Comparison of ENCODE assay signal across 2 cellular contexts in the genomic region with DNA sequence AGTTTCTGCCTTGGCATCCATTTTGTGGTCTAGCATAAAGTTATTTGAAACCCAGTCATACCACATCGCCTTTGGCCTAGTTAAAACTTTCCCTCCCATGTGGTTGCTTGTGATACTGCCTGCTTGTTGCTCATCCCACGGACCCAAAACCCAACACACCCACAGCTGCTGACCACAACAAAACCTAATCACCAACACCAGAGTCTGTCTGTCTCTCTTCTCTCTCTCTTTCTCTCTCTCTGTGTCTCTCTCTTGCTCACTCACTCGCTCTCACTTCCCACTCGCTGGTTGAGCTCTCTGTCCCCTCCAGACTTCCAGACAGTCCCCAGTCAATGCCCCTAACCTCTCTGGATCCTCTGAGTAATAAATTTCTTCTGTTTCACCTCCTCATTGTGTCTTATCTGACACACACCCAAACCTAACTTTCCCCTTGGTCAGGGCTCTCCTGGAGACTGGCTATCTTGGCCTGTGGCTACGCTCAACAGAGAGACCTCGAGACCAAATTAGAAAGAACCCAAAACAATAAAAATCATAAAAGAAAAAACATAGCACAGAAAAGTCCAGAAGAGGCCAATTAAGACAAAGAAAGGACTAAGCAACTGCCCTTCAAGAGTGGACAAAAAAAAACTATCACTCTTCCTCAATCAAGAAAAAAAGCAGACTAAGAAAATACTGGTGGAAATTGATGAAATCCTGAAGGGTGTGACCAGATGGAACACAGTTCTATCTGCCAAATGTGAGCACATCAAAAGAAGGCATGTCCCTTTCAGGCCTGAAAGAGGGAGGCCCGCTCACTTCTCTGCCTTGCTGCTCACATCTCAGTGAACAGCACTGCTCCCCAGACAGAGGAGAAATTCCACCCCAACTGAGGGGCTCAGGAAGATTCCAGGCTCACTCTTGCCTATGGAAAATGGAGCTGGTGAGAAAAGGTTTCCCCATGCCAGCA.
TF ChIP-seq lines count a peak whose summit lies in the region.

No MANE protein-coding gene starts in this region.

TF ChIP-seq in IMR-90, 13 proteins besides CTCF, POLR2A, EP300 and RAD21:
- TF ChIP-seq MXI1 (IDR thresholded peaks at IDR 0.05; ENCODE audit: borderline replicate concordance, low read depth, low read length) = no peak
- no peak for TF ChIP-seq MAFK (IDR thresholded peaks at IDR 0.05; ENCODE audit: low read depth, low read length)
- TF ChIP-seq SMC3 (IDR thresholded peaks at IDR 0.05; ENCODE audit: low read depth, low read length) = no peak
- no peak for TF ChIP-seq CHD1 (IDR thresholded peaks at IDR 0.05; ENCODE audit: low read depth, low read length)
- TF ChIP-seq CEBPB (IDR thresholded peaks at IDR 0.05; ENCODE audit: low read depth, low read length) = no peak
- TF ChIP-seq, protein P1, sequence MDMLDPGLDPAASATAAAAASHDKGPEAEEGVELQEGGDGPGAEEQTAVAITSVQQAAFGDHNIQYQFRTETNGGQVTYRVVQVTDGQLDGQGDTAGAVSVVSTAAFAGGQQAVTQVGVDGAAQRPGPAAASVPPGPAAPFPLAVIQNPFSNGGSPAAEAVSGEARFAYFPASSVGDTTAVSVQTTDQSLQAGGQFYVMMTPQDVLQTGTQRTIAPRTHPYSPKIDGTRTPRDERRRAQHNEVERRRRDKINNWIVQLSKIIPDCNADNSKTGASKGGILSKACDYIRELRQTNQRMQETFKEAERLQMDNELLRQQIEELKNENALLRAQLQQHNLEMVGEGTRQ (IDR thresholded peaks at IDR 0.05; ENCODE audit: low read depth, low read length) = no peak
- TF ChIP-seq FOS (IDR thresholded peaks at IDR 0.05; ENCODE audit: low read depth, low read length) = no peak

TF ChIP-seq in GM12878, 131 proteins besides CTCF, POLR2A, EP300 and RAD21 (continues in another document):
- TF ChIP-seq SPI1 (IDR thresholded peaks at IDR 0.05; ENCODE audit: borderline replicate concordance, insufficient read depth, low read depth, low read length) = no peak
- TF ChIP-seq NR2C1 (IDR thresholded peaks at IDR 0.05) = no peak
- no peak for TF ChIP-seq GABPA (IDR thresholded peaks at IDR 0.05; ENCODE audit: low read depth)
- TF ChIP-seq PML (IDR thresholded peaks at IDR 0.05; ENCODE audit: low read length) = no peak
- no peak for TF ChIP-seq NRF1 (conservative IDR thresholded peaks at IDR 0.05; ENCODE audit: low read depth, low read length)
- peak; percentile 74; the same call in 1 of the 2 replicates for TF ChIP-seq PAX5 (IDR thresholded peaks at IDR 0.05; ENCODE audit: borderline replicate concordance, low read depth, low read length)
- no peak for TF ChIP-seq LARP7 (IDR thresholded peaks at IDR 0.05)
- TF ChIP-seq POU2F2 (IDR thresholded peaks at IDR 0.05; ENCODE audit: borderline replicate concordance, low read depth, low read length) = no peak
- peak; percentile 78; the same call in 1 of the 2 replicates for TF ChIP-seq MTA3 (IDR thresholded peaks at IDR 0.05; ENCODE audit: borderline replicate concordance, low read length)
- TF ChIP-seq, protein P2, sequence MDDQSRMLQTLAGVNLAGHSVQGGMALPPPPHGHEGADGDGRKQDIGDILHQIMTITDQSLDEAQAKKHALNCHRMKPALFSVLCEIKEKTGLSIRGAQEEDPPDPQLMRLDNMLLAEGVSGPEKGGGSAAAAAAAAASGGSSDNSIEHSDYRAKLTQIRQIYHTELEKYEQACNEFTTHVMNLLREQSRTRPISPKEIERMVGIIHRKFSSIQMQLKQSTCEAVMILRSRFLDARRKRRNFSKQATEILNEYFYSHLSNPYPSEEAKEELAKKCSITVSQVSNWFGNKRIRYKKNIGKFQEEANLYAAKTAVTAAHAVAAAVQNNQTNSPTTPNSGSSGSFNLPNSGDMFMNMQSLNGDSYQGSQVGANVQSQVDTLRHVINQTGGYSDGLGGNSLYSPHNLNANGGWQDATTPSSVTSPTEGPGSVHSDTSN (IDR thresholded peaks at IDR 0.05; ENCODE audit: insufficient replicate concordance, low read depth, low read length) = no peak
- TF ChIP-seq, protein P3, sequence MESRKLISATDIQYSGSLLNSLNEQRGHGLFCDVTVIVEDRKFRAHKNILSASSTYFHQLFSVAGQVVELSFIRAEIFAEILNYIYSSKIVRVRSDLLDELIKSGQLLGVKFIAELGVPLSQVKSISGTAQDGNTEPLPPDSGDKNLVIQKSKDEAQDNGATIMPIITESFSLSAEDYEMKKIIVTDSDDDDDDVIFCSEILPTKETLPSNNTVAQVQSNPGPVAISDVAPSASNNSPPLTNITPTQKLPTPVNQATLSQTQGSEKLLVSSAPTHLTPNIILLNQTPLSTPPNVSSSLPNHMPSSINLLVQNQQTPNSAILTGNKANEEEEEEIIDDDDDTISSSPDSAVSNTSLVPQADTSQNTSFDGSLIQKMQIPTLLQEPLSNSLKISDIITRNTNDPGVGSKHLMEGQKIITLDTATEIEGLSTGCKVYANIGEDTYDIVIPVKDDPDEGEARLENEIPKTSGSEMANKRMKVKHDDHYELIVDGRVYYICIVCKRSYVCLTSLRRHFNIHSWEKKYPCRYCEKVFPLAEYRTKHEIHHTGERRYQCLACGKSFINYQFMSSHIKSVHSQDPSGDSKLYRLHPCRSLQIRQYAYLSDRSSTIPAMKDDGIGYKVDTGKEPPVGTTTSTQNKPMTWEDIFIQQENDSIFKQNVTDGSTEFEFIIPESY (IDR thresholded peaks at IDR 0.05) = no peak
- peak; percentile 67 for TF ChIP-seq MTA2 (IDR thresholded peaks at IDR 0.05; ENCODE audit: low read depth)
- TF ChIP-seq, protein P4, sequence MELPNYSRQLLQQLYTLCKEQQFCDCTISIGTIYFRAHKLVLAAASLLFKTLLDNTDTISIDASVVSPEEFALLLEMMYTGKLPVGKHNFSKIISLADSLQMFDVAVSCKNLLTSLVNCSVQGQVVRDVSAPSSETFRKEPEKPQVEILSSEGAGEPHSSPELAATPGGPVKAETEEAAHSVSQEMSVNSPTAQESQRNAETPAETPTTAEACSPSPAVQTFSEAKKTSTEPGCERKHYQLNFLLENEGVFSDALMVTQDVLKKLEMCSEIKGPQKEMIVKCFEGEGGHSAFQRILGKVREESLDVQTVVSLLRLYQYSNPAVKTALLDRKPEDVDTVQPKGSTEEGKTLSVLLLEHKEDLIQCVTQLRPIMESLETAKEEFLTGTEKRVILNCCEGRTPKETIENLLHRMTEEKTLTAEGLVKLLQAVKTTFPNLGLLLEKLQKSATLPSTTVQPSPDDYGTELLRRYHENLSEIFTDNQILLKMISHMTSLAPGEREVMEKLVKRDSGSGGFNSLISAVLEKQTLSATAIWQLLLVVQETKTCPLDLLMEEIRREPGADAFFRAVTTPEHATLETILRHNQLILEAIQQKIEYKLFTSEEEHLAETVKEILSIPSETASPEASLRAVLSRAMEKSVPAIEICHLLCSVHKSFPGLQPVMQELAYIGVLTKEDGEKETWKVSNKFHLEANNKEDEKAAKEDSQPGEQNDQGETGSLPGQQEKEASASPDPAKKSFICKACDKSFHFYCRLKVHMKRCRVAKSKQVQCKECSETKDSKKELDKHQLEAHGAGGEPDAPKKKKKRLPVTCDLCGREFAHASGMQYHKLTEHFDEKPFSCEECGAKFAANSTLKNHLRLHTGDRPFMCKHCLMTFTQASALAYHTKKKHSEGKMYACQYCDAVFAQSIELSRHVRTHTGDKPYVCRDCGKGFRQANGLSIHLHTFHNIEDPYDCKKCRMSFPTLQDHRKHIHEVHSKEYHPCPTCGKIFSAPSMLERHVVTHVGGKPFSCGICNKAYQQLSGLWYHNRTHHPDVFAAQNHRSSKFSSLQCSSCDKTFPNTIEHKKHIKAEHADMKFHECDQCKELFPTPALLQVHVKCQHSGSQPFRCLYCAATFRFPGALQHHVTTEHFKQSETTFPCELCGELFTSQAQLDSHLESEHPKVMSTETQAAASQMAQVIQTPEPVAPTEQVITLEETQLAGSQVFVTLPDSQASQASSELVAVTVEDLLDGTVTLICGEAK (IDR thresholded peaks at IDR 0.05; ENCODE audit: borderline replicate concordance) = no peak
- no peak for TF ChIP-seq KLF5 (IDR thresholded peaks at IDR 0.05; ENCODE audit: partially characterized antibody)
- TF ChIP-seq FOXM1 (IDR thresholded peaks at IDR 0.05; ENCODE audit: low read depth, low read length) = peak; percentile 71; the same call in 1 of the 2 replicates
- TF ChIP-seq MXI1 (IDR thresholded peaks at IDR 0.05; ENCODE audit: low read depth, low read length) = no peak
- TF ChIP-seq, protein P5, sequence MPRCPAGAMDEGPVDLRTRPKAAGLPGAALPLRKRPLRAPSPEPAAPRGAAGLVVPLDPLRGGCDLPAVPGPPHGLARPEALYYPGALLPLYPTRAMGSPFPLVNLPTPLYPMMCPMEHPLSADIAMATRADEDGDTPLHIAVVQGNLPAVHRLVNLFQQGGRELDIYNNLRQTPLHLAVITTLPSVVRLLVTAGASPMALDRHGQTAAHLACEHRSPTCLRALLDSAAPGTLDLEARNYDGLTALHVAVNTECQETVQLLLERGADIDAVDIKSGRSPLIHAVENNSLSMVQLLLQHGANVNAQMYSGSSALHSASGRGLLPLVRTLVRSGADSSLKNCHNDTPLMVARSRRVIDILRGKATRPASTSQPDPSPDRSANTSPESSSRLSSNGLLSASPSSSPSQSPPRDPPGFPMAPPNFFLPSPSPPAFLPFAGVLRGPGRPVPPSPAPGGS (IDR thresholded peaks at IDR 0.05; ENCODE audit: borderline replicate concordance, insufficient read depth, low read depth, low read length, poor library complexity, severe bottlenecking) = peak; percentile 24
- TF ChIP-seq, protein P6, sequence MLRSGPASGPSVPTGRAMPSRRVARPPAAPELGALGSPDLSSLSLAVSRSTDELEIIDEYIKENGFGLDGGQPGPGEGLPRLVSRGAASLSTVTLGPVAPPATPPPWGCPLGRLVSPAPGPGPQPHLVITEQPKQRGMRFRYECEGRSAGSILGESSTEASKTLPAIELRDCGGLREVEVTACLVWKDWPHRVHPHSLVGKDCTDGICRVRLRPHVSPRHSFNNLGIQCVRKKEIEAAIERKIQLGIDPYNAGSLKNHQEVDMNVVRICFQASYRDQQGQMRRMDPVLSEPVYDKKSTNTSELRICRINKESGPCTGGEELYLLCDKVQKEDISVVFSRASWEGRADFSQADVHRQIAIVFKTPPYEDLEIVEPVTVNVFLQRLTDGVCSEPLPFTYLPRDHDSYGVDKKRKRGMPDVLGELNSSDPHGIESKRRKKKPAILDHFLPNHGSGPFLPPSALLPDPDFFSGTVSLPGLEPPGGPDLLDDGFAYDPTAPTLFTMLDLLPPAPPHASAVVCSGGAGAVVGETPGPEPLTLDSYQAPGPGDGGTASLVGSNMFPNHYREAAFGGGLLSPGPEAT (IDR thresholded peaks at IDR 0.05; ENCODE audit: low read depth) = no peak
- TF ChIP-seq, protein P7, sequence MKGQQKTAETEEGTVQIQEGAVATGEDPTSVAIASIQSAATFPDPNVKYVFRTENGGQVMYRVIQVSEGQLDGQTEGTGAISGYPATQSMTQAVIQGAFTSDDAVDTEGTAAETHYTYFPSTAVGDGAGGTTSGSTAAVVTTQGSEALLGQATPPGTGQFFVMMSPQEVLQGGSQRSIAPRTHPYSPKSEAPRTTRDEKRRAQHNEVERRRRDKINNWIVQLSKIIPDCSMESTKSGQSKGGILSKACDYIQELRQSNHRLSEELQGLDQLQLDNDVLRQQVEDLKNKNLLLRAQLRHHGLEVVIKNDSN (IDR thresholded peaks at IDR 0.05; ENCODE audit: borderline replicate concordance, extremely low read length, insufficient read depth, low read depth, low read length) = no peak
- TF ChIP-seq, protein P8, sequence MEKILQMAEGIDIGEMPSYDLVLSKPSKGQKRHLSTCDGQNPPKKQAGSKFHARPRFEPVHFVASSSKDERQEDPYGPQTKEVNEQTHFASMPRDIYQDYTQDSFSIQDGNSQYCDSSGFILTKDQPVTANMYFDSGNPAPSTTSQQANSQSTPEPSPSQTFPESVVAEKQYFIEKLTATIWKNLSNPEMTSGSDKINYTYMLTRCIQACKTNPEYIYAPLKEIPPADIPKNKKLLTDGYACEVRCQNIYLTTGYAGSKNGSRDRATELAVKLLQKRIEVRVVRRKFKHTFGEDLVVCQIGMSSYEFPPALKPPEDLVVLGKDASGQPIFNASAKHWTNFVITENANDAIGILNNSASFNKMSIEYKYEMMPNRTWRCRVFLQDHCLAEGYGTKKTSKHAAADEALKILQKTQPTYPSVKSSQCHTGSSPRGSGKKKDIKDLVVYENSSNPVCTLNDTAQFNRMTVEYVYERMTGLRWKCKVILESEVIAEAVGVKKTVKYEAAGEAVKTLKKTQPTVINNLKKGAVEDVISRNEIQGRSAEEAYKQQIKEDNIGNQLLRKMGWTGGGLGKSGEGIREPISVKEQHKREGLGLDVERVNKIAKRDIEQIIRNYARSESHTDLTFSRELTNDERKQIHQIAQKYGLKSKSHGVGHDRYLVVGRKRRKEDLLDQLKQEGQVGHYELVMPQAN (conservative IDR thresholded peaks at IDR 0.05) = no peak
- no peak for TF ChIP-seq SUPT20H (IDR thresholded peaks at IDR 0.05; ENCODE audit: borderline replicate concordance, control insufficient read depth, low read depth, low read length)
- TF ChIP-seq ZBED1 (IDR thresholded peaks at IDR 0.05; ENCODE audit: borderline replicate concordance) = peak; percentile 63; the same call in 1 of the 2 replicates
- no peak for TF ChIP-seq TCF3 (IDR thresholded peaks at IDR 0.05; ENCODE audit: borderline replicate concordance, insufficient read depth, low read depth, low read length)
- TF ChIP-seq NR2F1 (conservative IDR thresholded peaks at IDR 0.05) = peak; percentile 49
- TF ChIP-seq, protein P9, sequence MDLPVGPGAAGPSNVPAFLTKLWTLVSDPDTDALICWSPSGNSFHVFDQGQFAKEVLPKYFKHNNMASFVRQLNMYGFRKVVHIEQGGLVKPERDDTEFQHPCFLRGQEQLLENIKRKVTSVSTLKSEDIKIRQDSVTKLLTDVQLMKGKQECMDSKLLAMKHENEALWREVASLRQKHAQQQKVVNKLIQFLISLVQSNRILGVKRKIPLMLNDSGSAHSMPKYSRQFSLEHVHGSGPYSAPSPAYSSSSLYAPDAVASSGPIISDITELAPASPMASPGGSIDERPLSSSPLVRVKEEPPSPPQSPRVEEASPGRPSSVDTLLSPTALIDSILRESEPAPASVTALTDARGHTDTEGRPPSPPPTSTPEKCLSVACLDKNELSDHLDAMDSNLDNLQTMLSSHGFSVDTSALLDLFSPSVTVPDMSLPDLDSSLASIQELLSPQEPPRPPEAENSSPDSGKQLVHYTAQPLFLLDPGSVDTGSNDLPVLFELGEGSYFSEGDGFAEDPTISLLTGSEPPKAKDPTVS (IDR thresholded peaks at IDR 0.05; ENCODE audit: low read depth, low read length) = no peak
- TF ChIP-seq CREB1 (IDR thresholded peaks at IDR 0.05; ENCODE audit: low read depth) = 0 out of 2 replicates have a peak, but pooled peaks have one; percentile 20
- TF ChIP-seq, protein P10, sequence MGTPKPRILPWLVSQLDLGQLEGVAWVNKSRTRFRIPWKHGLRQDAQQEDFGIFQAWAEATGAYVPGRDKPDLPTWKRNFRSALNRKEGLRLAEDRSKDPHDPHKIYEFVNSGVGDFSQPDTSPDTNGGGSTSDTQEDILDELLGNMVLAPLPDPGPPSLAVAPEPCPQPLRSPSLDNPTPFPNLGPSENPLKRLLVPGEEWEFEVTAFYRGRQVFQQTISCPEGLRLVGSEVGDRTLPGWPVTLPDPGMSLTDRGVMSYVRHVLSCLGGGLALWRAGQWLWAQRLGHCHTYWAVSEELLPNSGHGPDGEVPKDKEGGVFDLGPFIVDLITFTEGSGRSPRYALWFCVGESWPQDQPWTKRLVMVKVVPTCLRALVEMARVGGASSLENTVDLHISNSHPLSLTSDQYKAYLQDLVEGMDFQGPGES (IDR thresholded peaks at IDR 0.05) = no peak
